In genomic region chr15:100043069-100043641, GRCh38 we compare ENCODE assay signal across 12 cellular contexts.
DNase-seq lines count a peak whose midpoint lies in the region; ATAC-seq, FAIRE-seq and TF ChIP-seq lines count a peak whose summit lies in the region.
"Had no signal": no experiment of that assay in that cellular context is flagged by ENCODE, and none has a peak within 500 bp of the region (broad histone marks: within the 10 kb centered on the region; RNA-seq: fewer than 3 reads in every experiment).

No MANE protein-coding gene starts in this region.

- H3K36me3 Mint-ChIP-seq in natural killer cell, result peaks cover 7% of the 10 kb centered on the region
- no peaks in the 10 kb centered on the region for H3K36me3 Mint-ChIP-seq in effector memory CD8-positive, alpha-beta T cell (ENCODE audit: insufficient read depth)

- H3K27me3 ChIP-seq in GM23248 (replicated peaks; ENCODE audit: insufficient read depth) (no peaks in the 10 kb centered on the region), RWPE2 (ENCODE audit: insufficient read depth, poor library complexity, severe bottlenecking) (no peaks in the 10 kb centered on the region)

- peak; percentile 1 for DNase-seq in GM23248
- DNase-seq in RWPE2 (ENCODE audit: low spot score), result peak; percentile 90
- DNase-seq in fibroblast of mammary gland (ENCODE audit: low read depth), result peak; percentile 59
- peak; percentile 58 for DNase-seq in retinal pigment epithelial cell (ENCODE audit: low read depth)
- no peak for DNase-seq in kidney
- no peak for DNase-seq in natural killer cell
- DNase-seq in stimulated activated naive CD8-positive, alpha-beta T cell treated with anti-CD3 and anti-CD28 coated beads, Interleukin-15, amount 100 ng/mL, for 72 hours, result no peak
- DNase-seq in effector memory CD8-positive, alpha-beta T cell, result no peak
- DNase-seq: activated CD4-positive, CD25-positive, alpha-beta regulatory T cell; activated naive CD8-positive, alpha-beta T cell treated with anti-CD3 and anti-CD28 coated beads, Interleukin-2, amount 10 ng/mL, durations not matched to agents 7 days and 5 days; NCI-H524; occipital lobe had no signal

- no peak overlapping the region for H3K4me3 Mint-ChIP-seq in natural killer cell
- H3K4me3 Mint-ChIP-seq in stimulated activated naive CD8-positive, alpha-beta T cell treated with anti-CD3 and anti-CD28 coated beads, Interleukin-15, amount 100 ng/mL, for 72 hours, result no peak overlapping the region
- H3K4me3 Mint-ChIP-seq in effector memory CD8-positive, alpha-beta T cell, result no peak overlapping the region
- H3K4me3 Mint-ChIP-seq: activated naive CD8-positive, alpha-beta T cell treated with anti-CD3 and anti-CD28 coated beads, Interleukin-2, amount 10 ng/mL, durations not matched to agents 7 days and 5 days had no signal

- H3K27ac ChIP-seq in GM23248, result no peak overlapping the region
- H3K27ac ChIP-seq in RWPE2 (ENCODE audit: poor library complexity, severe bottlenecking), result peak overlapping the region; percentile 96
- H3K27ac ChIP-seq in kidney (ENCODE audit: low read depth in 2 of 2, low read length in 2 of 2), result no peak overlapping the region

- peaks cover 0 to 6% of the 10 kb centered on the region in 2 donors for H3K27me3 Mint-ChIP-seq in natural killer cell (ENCODE audit: low read depth in 2 of 2)
- H3K27me3 Mint-ChIP-seq in stimulated activated naive CD8-positive, alpha-beta T cell treated with anti-CD3 and anti-CD28 coated beads, Interleukin-15, amount 100 ng/mL, for 72 hours, result no peaks in the 10 kb centered on the region
- H3K27me3 Mint-ChIP-seq in effector memory CD8-positive, alpha-beta T cell, result no peaks in the 10 kb centered on the region

- no peak overlapping the region for H3K9ac ChIP-seq in GM23248
- no peak overlapping the region for H3K9ac ChIP-seq in kidney (ENCODE audit: low read length in 2 of 2)

- TF ChIP-seq CTCF in RWPE2 (IDR thresholded peaks at IDR 0.05; ENCODE audit: poor library complexity, severe bottlenecking), result no peak
- no peak for TF ChIP-seq CTCF in fibroblast of mammary gland (conservative IDR thresholded peaks at IDR 0.05; ENCODE audit: control insufficient read depth, insufficient read depth, low read depth, low read length)
- TF ChIP-seq CTCF in retinal pigment epithelial cell (conservative IDR thresholded peaks at IDR 0.05; ENCODE audit: low read depth, low read length), result no peak
- TF ChIP-seq CTCF in kidney (IDR thresholded peaks at IDR 0.05; ENCODE audit: borderline replicate concordance, extremely low read depth, insufficient read depth), result no peak
- no peak for TF ChIP-seq CTCF in natural killer cell (IDR thresholded peaks at IDR 0.05)

- H3F3A ChIP-seq in GM23248 (ENCODE audit: insufficient read depth), result no peaks in the 10 kb centered on the region

- H3K79me2 ChIP-seq in GM23248 (ENCODE audit: insufficient read depth), result no peaks in the 10 kb centered on the region

- no peaks in the 10 kb centered on the region for H3K9me2 ChIP-seq in GM23248 (ENCODE audit: insufficient read depth)

- H3K36me3 ChIP-seq in GM23248 (ENCODE audit: low read depth), result no peaks in the 10 kb centered on the region
- H3K36me3 ChIP-seq in RWPE2 (ENCODE audit: low read depth), result no peaks in the 10 kb centered on the region
- H3K36me3 ChIP-seq in kidney (ENCODE audit: control insufficient read depth in 1 of 2, insufficient read depth in 2 of 2, low read length in 2 of 2), result no peaks in the 10 kb centered on the region

- no peak overlapping the region for H3K4me2 ChIP-seq in GM23248 (ENCODE audit: unreplicated experiment)

- no peak overlapping the region for H3K4me3 ChIP-seq in GM23248
- H3K4me3 ChIP-seq in RWPE2 (ENCODE audit: severe bottlenecking), result no peak overlapping the region
- H3K4me3 ChIP-seq in fibroblast of mammary gland (ENCODE audit: control insufficient read depth, low read depth, low read length), result no peak overlapping the region
- H3K4me3 ChIP-seq in retinal pigment epithelial cell (ENCODE audit: low read length), result peak overlapping the region; percentile 22
- H3K4me3 ChIP-seq in kidney (ENCODE audit: low read length in 2 of 2), result no peak overlapping the region

- in situ Hi-C loops in GM23248 (cut with MboI), result no loop called here

- peaks cover 0 to 4% of the 10 kb centered on the region in 2 donors for H3K9me3 Mint-ChIP-seq in natural killer cell
- peaks cover 9 to 14% of the 10 kb centered on the region in 2 donors for H3K9me3 Mint-ChIP-seq in stimulated activated naive CD8-positive, alpha-beta T cell treated with anti-CD3 and anti-CD28 coated beads, Interleukin-15, amount 100 ng/mL, for 72 hours
- H3K9me3 Mint-ChIP-seq in effector memory CD8-positive, alpha-beta T cell, result peaks cover 4 to 8% of the 10 kb centered on the region in 2 donors

- no peaks in the 10 kb centered on the region for H3K9me3 ChIP-seq in GM23248 (ENCODE audit: low read depth)
- no peaks in the 10 kb centered on the region for H3K9me3 ChIP-seq in RWPE2 (ENCODE audit: severe bottlenecking)
- no peaks in the 10 kb centered on the region for H3K9me3 ChIP-seq in kidney (ENCODE audit: control insufficient read depth in 1 of 2, low read length in 2 of 2)

- H3K4me1 Mint-ChIP-seq in natural killer cell, result no peaks in the 10 kb centered on the region
- H3K4me1 Mint-ChIP-seq in stimulated activated naive CD8-positive, alpha-beta T cell treated with anti-CD3 and anti-CD28 coated beads, Interleukin-15, amount 100 ng/mL, for 72 hours, result peaks cover 4% of the 10 kb centered on the region
- H3K4me1 Mint-ChIP-seq in effector memory CD8-positive, alpha-beta T cell (ENCODE audit: low read depth in 2 of 2), result peaks cover 0 to 4% of the 10 kb centered on the region in 2 donors

- no peak overlapping the region for H3K27ac Mint-ChIP-seq in natural killer cell
- H3K27ac Mint-ChIP-seq in stimulated activated naive CD8-positive, alpha-beta T cell treated with anti-CD3 and anti-CD28 coated beads, Interleukin-15, amount 100 ng/mL, for 72 hours, result no peak overlapping the region
- no peak overlapping the region for H3K27ac Mint-ChIP-seq in effector memory CD8-positive, alpha-beta T cell
- H3K27ac Mint-ChIP-seq: activated naive CD8-positive, alpha-beta T cell treated with anti-CD3 and anti-CD28 coated beads, Interleukin-2, amount 10 ng/mL, durations not matched to agents 7 days and 5 days had no signal

- WGBS in GM23248 (ENCODE audit: low coverage in 1 of 2, low lambda C conversion rate in 2 of 2, missing lambda C conversion rate in 2 of 2), 2 experiments, result 48 to 55% methylated on average over 8 of the region's 8 CpGs

- H2AFZ ChIP-seq in GM23248, result no peak overlapping the region

- intact Hi-C loops in kidney (cut with DNase I), result no loop called here
- intact Hi-C loops in natural killer cell (cut with micrococcal nuclease), result no loop called here

- H4K20me1 ChIP-seq in GM23248 (ENCODE audit: insufficient read depth), result no peaks in the 10 kb centered on the region

- H3K4me1 ChIP-seq in GM23248 (ENCODE audit: insufficient read depth) (no peaks in the 10 kb centered on the region), RWPE2 (ENCODE audit: insufficient read depth, poor library complexity, severe bottlenecking) (peaks cover 36% of the 10 kb centered on the region), kidney (ENCODE audit: control insufficient read depth in 1 of 2, insufficient read depth in 1 of 2, low read depth in 1 of 2, low read length in 2 of 2) (no peaks in the 10 kb centered on the region)

- ATAC-seq in RWPE2 (ENCODE audit: low read depth) (peak; percentile 92), natural killer cell (no peak)
- ATAC-seq in stimulated activated naive CD8-positive, alpha-beta T cell treated with anti-CD3 and anti-CD28 coated beads, Interleukin-15, amount 100 ng/mL, for 72 hours, result no peak
- no peak for ATAC-seq in effector memory CD8-positive, alpha-beta T cell (replicated peaks)

- FAIRE-seq in kidney (lab: Jason Lieb, UNC), result no peak

Comparison
In these comparisons a context has a peak if more than half of its experiments do, and no peak if none do; other contexts are left out.
1. DNase-seq: peak in GM23248 (single experiment), RWPE2 (single experiment), fibroblast of mammary gland (single experiment) and retinal pigment epithelial cell (single experiment); none in kidney (single experiment), natural killer cell (single experiment), stimulated activated naive CD8-positive, alpha-beta T cell treated with anti-CD3 and anti-CD28 coated beads, Interleukin-15, amount 100 ng/mL, for 72 hours (0 of 2) and effector memory CD8-positive, alpha-beta T cell (0 of 3).